In genomic region chrX:49263631-49264030, GRCh38 we compare ENCODE assay signal across 19 cellular contexts. TPM values are rescaled to one million over a fixed set of nuclear protein-coding genes. Genes with fewer than 3 reads are reported as not detected.
A peak's percentile ranks its signal among the peaks of the same experiment; 100 is the strongest.
DNase-seq lines count a peak whose midpoint lies in the region; ATAC-seq, FAIRE-seq and TF ChIP-seq lines count a peak whose summit lies in the region.
"Had no signal": no experiment of that assay in that cellular context is flagged by ENCODE, and none has a peak within 500 bp of the region (broad histone marks: within the 10 kb centered on the region; RNA-seq: fewer than 3 reads in every experiment).

No MANE protein-coding gene starts in this region.

- H3K9me3 ChIP-seq in HepG2 (ENCODE audit: low read length), result no peaks in the 10 kb centered on the region
- no peaks in the 10 kb centered on the region for H3K9me3 ChIP-seq in right lobe of liver
- H3K9me3 ChIP-seq: Caco-2 had no signal

- H3K4me3 ChIP-seq in HepG2 (replicated peaks in 1 of 3; ENCODE audit: insufficient read depth in 1 of 3, low read depth in 2 of 3, low read length in 3 of 3) (no peak overlapping the region), right lobe of liver (no peak overlapping the region)

- POLR2A ChIA-PET in activated CD4-positive, alpha-beta T cell treated with anti-CD3 and anti-CD28 coated beads for 36 hours (lab: Charles Lee), result interaction anchor here (0.6 kb wide), 1 partner anchor 7 kb away, joined by 3 read pairs; no protein-coding TSS in a partner anchor
- POLR2A ChIA-PET in HepG2 (lab: Yijun Ruan, JAX), result interaction anchor here (0.7 kb wide), 1 partner anchor 689 kb away, joined by 6 read pairs; no protein-coding TSS in a partner anchor

- in situ Hi-C loops in HepG2 (cut with HindIII; ENCODE audit: extremely low pct_ligation_motif_present, low pct_unique_long_range_greater_than_20kb), result no loop called here

- no peak for ATAC-seq in activated CD4-positive, alpha-beta T cell treated with anti-CD3 and anti-CD28 coated beads for 36 hours
- no peak for ATAC-seq in HepG2
- ATAC-seq in right lobe of liver, result no peak
- ATAC-seq in activated naive CD4-positive, alpha-beta T cell treated with anti-CD3 and anti-CD28 coated beads, Interleukin-2, amount 50 U/mL, for 72 hours, result no peak
- ATAC-seq in stimulated activated effector memory CD8-positive, alpha-beta T cell treated with anti-CD3 and anti-CD28 coated beads, Interleukin-12 subunit alpha, Interleukin-12 subunit beta, amount 100 ng/mL, for 72 hours, result no peak
- ATAC-seq: PC-3 had no signal

- peak overlapping the region; percentile 71 for H3K4me3 Mint-ChIP-seq in activated CD4-positive, alpha-beta T cell treated with anti-CD3 and anti-CD28 coated beads for 36 hours
- peak overlapping the region; percentile 70 for H3K4me3 Mint-ChIP-seq in stimulated activated effector memory CD8-positive, alpha-beta T cell treated with anti-CD3 and anti-CD28 coated beads, Interleukin-12 subunit alpha, Interleukin-12 subunit beta, amount 100 ng/mL, for 72 hours

- 0 out of 2 replicates have a peak overlapping the region, but pooled peaks have one; percentile 23 for H3K4me2 ChIP-seq in HepG2 (ENCODE audit: low read depth, low read length)
- H3K4me2 ChIP-seq: KMS-11 had no signal

- TF ChIP-seq CTCF in HepG2 (CRISPR knock-in tag; IDR thresholded peaks at IDR 0.05) (no peak), right lobe of liver (IDR thresholded peaks at IDR 0.05) (no peak)

- CTCF ChIA-PET in activated CD4-positive, alpha-beta T cell treated with anti-CD3 and anti-CD28 coated beads for 36 hours (lab: Charles Lee), result interaction anchor here (0.8 kb wide), 1 partner anchor 73 kb away, joined by 3 read pairs; no protein-coding TSS in a partner anchor
- CTCF ChIA-PET in HepG2 (lab: Yijun Ruan, JAX; ENCODE audit: low intra/inter-chr PET ratio, low total read pairs), result no interaction called here

- H3K9ac ChIP-seq in HepG2 (ENCODE audit: insufficient read depth, low read depth, low read length), result no peak overlapping the region
- H3K9ac ChIP-seq: KMS-11 had no signal

- TF ChIP-seq RAD21 in HepG2 (CRISPR knock-in tag; IDR thresholded peaks at IDR 0.05), result no peak

- peak overlapping the region; percentile 79 for H3K27ac Mint-ChIP-seq in activated CD4-positive, alpha-beta T cell treated with anti-CD3 and anti-CD28 coated beads for 36 hours
- H3K27ac Mint-ChIP-seq in activated naive CD4-positive, alpha-beta T cell treated with anti-CD3 and anti-CD28 coated beads, Interleukin-2, amount 50 U/mL, for 72 hours, result peak overlapping the region; percentile 88 to 90
- H3K27ac Mint-ChIP-seq in stimulated activated effector memory CD8-positive, alpha-beta T cell treated with anti-CD3 and anti-CD28 coated beads, Interleukin-12 subunit alpha, Interleukin-12 subunit beta, amount 100 ng/mL, for 72 hours, result peak overlapping the region; percentile 70

- H3K79me2 ChIP-seq in HepG2 (ENCODE audit: insufficient read depth, low read length), result no peaks in the 10 kb centered on the region

- H2AFZ ChIP-seq in HepG2 (ENCODE audit: low read length), result no peak overlapping the region

- H3K9me3 Mint-ChIP-seq in activated CD4-positive, alpha-beta T cell treated with anti-CD3 and anti-CD28 coated beads for 36 hours (ENCODE audit: low read depth), result no peaks in the 10 kb centered on the region
- H3K9me3 Mint-ChIP-seq in activated naive CD4-positive, alpha-beta T cell treated with anti-CD3 and anti-CD28 coated beads, Interleukin-2, amount 50 U/mL, for 72 hours, result no peaks in the 10 kb centered on the region
- no peaks in the 10 kb centered on the region for H3K9me3 Mint-ChIP-seq in stimulated activated effector memory CD8-positive, alpha-beta T cell treated with anti-CD3 and anti-CD28 coated beads, Interleukin-12 subunit alpha, Interleukin-12 subunit beta, amount 100 ng/mL, for 72 hours

- intact Hi-C loops in activated CD4-positive, alpha-beta T cell treated with anti-CD3 and anti-CD28 coated beads for 36 hours (cut with DNase I, micrococcal nuclease), result loop anchor here in 1 of 2 experiments (10.0 kb wide), 1 partner anchor 189 kb away; the partner anchor contains the start of genes PRAF2 and WDR45
- intact Hi-C loops in HepG2 (cut with micrococcal nuclease; ENCODE audit: unreplicated experiment), result no loop called here
- intact Hi-C loops in right lobe of liver (cut with DNase I), result no loop called here

- H3K4me1 ChIP-seq in HepG2 (ENCODE audit: insufficient read depth, low read length) (peaks cover 26% of the 10 kb centered on the region), right lobe of liver (no peaks in the 10 kb centered on the region)

- no peak for FAIRE-seq in HepG2 (lab: Jason Lieb, UNC)
- FAIRE-seq: A204.1, H54 had no signal

- TF ChIP-seq EP300 in HepG2 (IDR thresholded peaks at IDR 0.05; ENCODE audit: low read depth in 2 of 2, low read length in 2 of 2) (no peak), HepG2 (CRISPR knock-in tag; IDR thresholded peaks at IDR 0.05; ENCODE audit: borderline replicate concordance) (no peak)

- 41% methylated on average over 8 of the region's 10 CpGs for WGBS in HepG2 (ENCODE audit: low lambda C conversion rate)
- WGBS in right lobe of liver (ENCODE audit: insufficient coverage, low coverage, low lambda C conversion rate, missing lambda C conversion rate), result 56% methylated on average over 10 of the region's 10 CpGs

- peaks cover 5% of the 10 kb centered on the region for H3K36me3 Mint-ChIP-seq in activated CD4-positive, alpha-beta T cell treated with anti-CD3 and anti-CD28 coated beads for 36 hours (ENCODE audit: low read depth)
- peaks cover 0 to 5% of the 10 kb centered on the region in 2 donors for H3K36me3 Mint-ChIP-seq in activated naive CD4-positive, alpha-beta T cell treated with anti-CD3 and anti-CD28 coated beads, Interleukin-2, amount 50 U/mL, for 72 hours
- H3K36me3 Mint-ChIP-seq in stimulated activated effector memory CD8-positive, alpha-beta T cell treated with anti-CD3 and anti-CD28 coated beads, Interleukin-12 subunit alpha, Interleukin-12 subunit beta, amount 100 ng/mL, for 72 hours, result peaks cover 51% of the 10 kb centered on the region

- TF ChIP-seq POLR2A in HepG2 (IDR thresholded peaks at IDR 0.05; ENCODE audit: insufficient read depth in 1 of 2, low read depth in 2 of 2, low read length in 2 of 2) (no peak), right lobe of liver (IDR thresholded peaks at IDR 0.05) (no peak)

- no peaks in the 10 kb centered on the region for H3K27me3 Mint-ChIP-seq in activated CD4-positive, alpha-beta T cell treated with anti-CD3 and anti-CD28 coated beads for 36 hours

- BruUV-seq in HepG2 (replicated peaks; lab: Mats Ljungman, UMichigan), result no TSS peak

- no peaks in the 10 kb centered on the region for H4K20me1 ChIP-seq in HepG2 (ENCODE audit: insufficient read depth, low read length)

- H3K27me3 ChIP-seq in HepG2 (ENCODE audit: control insufficient read depth in 1 of 2, insufficient read depth in 2 of 2, low read length in 2 of 2) (no peaks in the 10 kb centered on the region; a peak in 1 of 5 replicates), right lobe of liver (no peaks in the 10 kb centered on the region)

- peaks cover 55% of the 10 kb centered on the region for H3K4me1 Mint-ChIP-seq in activated CD4-positive, alpha-beta T cell treated with anti-CD3 and anti-CD28 coated beads for 36 hours
- H3K4me1 Mint-ChIP-seq in stimulated activated effector memory CD8-positive, alpha-beta T cell treated with anti-CD3 and anti-CD28 coated beads, Interleukin-12 subunit alpha, Interleukin-12 subunit beta, amount 100 ng/mL, for 72 hours, result peaks cover 59% of the 10 kb centered on the region

- H3K27ac ChIP-seq in HepG2 (ENCODE audit: extremely low read length, insufficient read depth, low read length) (no peak overlapping the region), right lobe of liver (no peak overlapping the region)
- H3K27ac ChIP-seq: KMS-11 had no signal

- H3K36me3 ChIP-seq in HepG2 (replicated peaks in 1 of 2; ENCODE audit: control insufficient read depth in 1 of 2, insufficient read depth in 2 of 2, low read length in 2 of 2), result no peaks in the 10 kb centered on the region
- H3K36me3 ChIP-seq in right lobe of liver, result no peaks in the 10 kb centered on the region

- no peak for DNase-seq in activated CD4-positive, alpha-beta T cell treated with anti-CD3 and anti-CD28 coated beads for 36 hours
- DNase-seq in activated CD4-positive, alpha-beta T cell treated with anti-CD3 and anti-CD28 coated beads, Interleukin-2, amount 50 U/mL, for 4 hours, result no peak
- DNase-seq in HepG2 (ENCODE audit: low spot score) (no peak), right lobe of liver (no peak), A172 (ENCODE audit: low spot score) (no peak), NCI-H226 (no peak)
- no peak for DNase-seq in activated naive CD4-positive, alpha-beta T cell treated with anti-CD3 and anti-CD28 coated beads, Interleukin-2, amount 50 U/mL, for 72 hours (ENCODE audit: low spot score in 2 of 2)
- DNase-seq in stimulated activated effector memory CD8-positive, alpha-beta T cell treated with anti-CD3 and anti-CD28 coated beads, Interleukin-12 subunit alpha, Interleukin-12 subunit beta, amount 100 ng/mL, for 72 hours (ENCODE audit: low spot score in 2 of 2), result no peak
- DNase-seq: C1 segment of cervical spinal cord, Caco-2, DMS53, NCI-H1092, NCI-H1694, NCI-H446, PC-3 had no signal

RNA-seq across cellular contexts. Expression of gene FOXP3, which starts 0.9 kb away (rescaled TPM):
- 10 to 100 TPM; 17.9 to 20.0 TPM for total RNA-seq in activated CD4-positive, alpha-beta T cell treated with anti-CD3 and anti-CD28 coated beads for 36 hours
- not detected in 2 replicates for total RNA-seq in HepG2 (2016; rRNA removed; fragmentation: Illumina TruSeq; extraction: Trizol)
- not detected in 2 replicates for total RNA-seq in HepG2 (2016; cell fraction: cytosol; rRNA removed; fragmentation: Illumina TruSeq; extraction: Trizol; ENCODE audit: low read depth)
- total RNA-seq in HepG2 (2016; cell fraction: insoluble cytoplasmic fraction; rRNA removed; fragmentation: Illumina TruSeq; extraction: Trizol), result not detected in 2 replicates
- total RNA-seq in HepG2 (2016; cell fraction: membrane; rRNA removed; fragmentation: Illumina TruSeq; extraction: Trizol), result not detected in 2 replicates
- not detected in 2 replicates for total RNA-seq in HepG2 (2016; cell fraction: nucleus; rRNA removed; fragmentation: Illumina TruSeq; extraction: Trizol)
- 0.04 and 0.07 TPM in 2 replicates for polyA plus RNA-seq in HepG2 (2011; rRNA removed)
- 0.04 and 0.05 TPM in 2 replicates for polyA plus RNA-seq in HepG2 (2011; cell fraction: cytosol; rRNA removed)
- polyA plus RNA-seq in HepG2 (2011; cell fraction: nucleus; rRNA removed), result 0.07 and 0.13 TPM in 2 replicates
- polyA plus RNA-seq in HepG2 (2012), result 0.17 TPM in 2 replicates
- polyA plus RNA-seq in HepG2 (2016; cell fraction: cytosol; fragmentation: Illumina TruSeq; extraction: Trizol; ENCODE audit: low read depth), result 0.08 TPM in 1 of 2 replicates, not detected in the other
- polyA plus RNA-seq in HepG2 (2016; cell fraction: insoluble cytoplasmic fraction; fragmentation: Illumina TruSeq; extraction: Trizol; ENCODE audit: low read depth), result 0.24 TPM in 1 of 2 replicates, not detected in the other
- polyA plus RNA-seq in HepG2 (2016; cell fraction: membrane; fragmentation: Illumina TruSeq; extraction: Trizol; ENCODE audit: low read depth), result 0.08 TPM in 1 of 2 replicates, not detected in the other
- polyA plus RNA-seq in HepG2 (2016; cell fraction: nucleus; fragmentation: Illumina TruSeq; extraction: Trizol; ENCODE audit: insufficient read depth, low read depth), result not detected in 2 replicates
- 0.06 and 0.44 TPM in 2 replicates for polyA minus RNA-seq in HepG2 (2011; rRNA and poly(A)+ RNA removed; ENCODE audit: low replicate concordance)
- polyA minus RNA-seq in HepG2 (2011; cell fraction: cytosol; rRNA and poly(A)+ RNA removed), result not detected in 2 replicates
- polyA minus RNA-seq in HepG2 (2011; cell fraction: nucleus; rRNA and poly(A)+ RNA removed), result not detected in 2 replicates
- total RNA-seq in right lobe of liver, result 1 to 10 TPM in 1 of 6 experiments, under 1 TPM in 5; 0.18 to 1.2 (median 0.32) TPM
- total RNA-seq in activated naive CD4-positive, alpha-beta T cell treated with anti-CD3 and anti-CD28 coated beads, Interleukin-2, amount 50 U/mL, for 72 hours, result 10 to 100 TPM in 1 of 2 donors, 1 to 10 TPM in 1; 5.4 to 24.3 TPM
- total RNA-seq in A172 (2014; rRNA removed; shearing (Covaris generic)), result not detected in 2 replicates
- total RNA-seq: PC-3 had no signal

RNA-seq across cellular contexts. Expression of gene PPP1R3F, which starts 6.0 kb away (rescaled TPM):
- total RNA-seq in activated CD4-positive, alpha-beta T cell treated with anti-CD3 and anti-CD28 coated beads for 36 hours, result 1 to 10 TPM; 4.4 to 4.7 TPM
- total RNA-seq in HepG2 (2016; rRNA removed; fragmentation: Illumina TruSeq; extraction: Trizol), result 0.07 and 0.84 TPM in 2 replicates
- 0.44 and 0.71 TPM in 2 replicates for total RNA-seq in HepG2 (2016; cell fraction: cytosol; rRNA removed; fragmentation: Illumina TruSeq; extraction: Trizol; ENCODE audit: low read depth)
- total RNA-seq in HepG2 (2016; cell fraction: insoluble cytoplasmic fraction; rRNA removed; fragmentation: Illumina TruSeq; extraction: Trizol), result 0.33 and 0.63 TPM in 2 replicates
- 0.37 and 1.1 TPM in 2 replicates for total RNA-seq in HepG2 (2016; cell fraction: membrane; rRNA removed; fragmentation: Illumina TruSeq; extraction: Trizol)
- 0.88 and 1.4 TPM in 2 replicates for total RNA-seq in HepG2 (2016; cell fraction: nucleus; rRNA removed; fragmentation: Illumina TruSeq; extraction: Trizol)
- 0.46 and 0.82 TPM in 2 replicates for polyA plus RNA-seq in HepG2 (2011; rRNA removed)
- polyA plus RNA-seq in HepG2 (2011; cell fraction: cytosol; rRNA removed), result 0.34 and 0.35 TPM in 2 replicates
- 2.1 and 2.2 TPM in 2 replicates for polyA plus RNA-seq in HepG2 (2011; cell fraction: nucleus; rRNA removed)
- polyA plus RNA-seq in HepG2 (2012), result 0.32 and 0.55 TPM in 2 replicates
- polyA plus RNA-seq in HepG2 (2016; cell fraction: cytosol; fragmentation: Illumina TruSeq; extraction: Trizol; ENCODE audit: low read depth), result 0.16 and 0.43 TPM in 2 replicates
- 0.26 and 0.32 TPM in 2 replicates for polyA plus RNA-seq in HepG2 (2016; cell fraction: insoluble cytoplasmic fraction; fragmentation: Illumina TruSeq; extraction: Trizol; ENCODE audit: low read depth)
- 0.18 and 0.26 TPM in 2 replicates for polyA plus RNA-seq in HepG2 (2016; cell fraction: membrane; fragmentation: Illumina TruSeq; extraction: Trizol; ENCODE audit: low read depth)
- polyA plus RNA-seq in HepG2 (2016; cell fraction: nucleus; fragmentation: Illumina TruSeq; extraction: Trizol; ENCODE audit: insufficient read depth, low read depth), result 0.87 and 0.98 TPM in 2 replicates
- 0.70 and 0.75 TPM in 2 replicates for polyA minus RNA-seq in HepG2 (2011; rRNA and poly(A)+ RNA removed; ENCODE audit: low replicate concordance)
- polyA minus RNA-seq in HepG2 (2011; cell fraction: cytosol; rRNA and poly(A)+ RNA removed), result 0.18 and 0.99 TPM in 2 replicates
- 2.5 and 3.3 TPM in 2 replicates for polyA minus RNA-seq in HepG2 (2011; cell fraction: nucleus; rRNA and poly(A)+ RNA removed)
- 1 to 10 TPM; 1.6 to 4.0 (median 2.2) TPM for total RNA-seq in right lobe of liver
- total RNA-seq in activated naive CD4-positive, alpha-beta T cell treated with anti-CD3 and anti-CD28 coated beads, Interleukin-2, amount 50 U/mL, for 72 hours, result 1 to 10 TPM; 4.2 to 5.3 TPM
- total RNA-seq in A172 (2014; rRNA removed; shearing (Covaris generic)), result 8.0 and 11.1 TPM in 2 replicates

RNA-seq across cellular contexts. Expression of gene CCDC22, which starts 28.4 kb away (rescaled TPM):
- total RNA-seq in activated CD4-positive, alpha-beta T cell treated with anti-CD3 and anti-CD28 coated beads for 36 hours, result 10 to 100 TPM; 19.8 to 23.8 TPM
- total RNA-seq in HepG2 (2016; rRNA removed; fragmentation: Illumina TruSeq; extraction: Trizol) (11.2 and 13.1 TPM in 2 replicates), right lobe of liver (10 to 100 TPM in 1 of 6 experiments, 1 to 10 TPM in 5; 7.7 to 10.9 (median 8.7) TPM)
- 1.7 and 2.1 TPM in 2 replicates for total RNA-seq in HepG2 (2016; cell fraction: cytosol; rRNA removed; fragmentation: Illumina TruSeq; extraction: Trizol; ENCODE audit: low read depth)
- total RNA-seq in HepG2 (2016; cell fraction: insoluble cytoplasmic fraction; rRNA removed; fragmentation: Illumina TruSeq; extraction: Trizol), result 9.8 and 13.0 TPM in 2 replicates
- 3.7 and 3.8 TPM in 2 replicates for total RNA-seq in HepG2 (2016; cell fraction: membrane; rRNA removed; fragmentation: Illumina TruSeq; extraction: Trizol)
- total RNA-seq in HepG2 (2016; cell fraction: nucleus; rRNA removed; fragmentation: Illumina TruSeq; extraction: Trizol), result 7.1 and 8.3 TPM in 2 replicates
- 11.0 and 17.1 TPM in 2 replicates for polyA plus RNA-seq in HepG2 (2011; rRNA removed)
- 6.7 and 9.0 TPM in 2 replicates for polyA plus RNA-seq in HepG2 (2011; cell fraction: cytosol; rRNA removed)
- polyA plus RNA-seq in HepG2 (2011; cell fraction: nucleus; rRNA removed), result 26.0 and 29.3 TPM in 2 replicates
- polyA plus RNA-seq in HepG2 (2012), result 7.9 and 9.9 TPM in 2 replicates
- polyA plus RNA-seq in HepG2 (2016; cell fraction: cytosol; fragmentation: Illumina TruSeq; extraction: Trizol; ENCODE audit: low read depth), result 1.9 and 2.0 TPM in 2 replicates
- polyA plus RNA-seq in HepG2 (2016; cell fraction: insoluble cytoplasmic fraction; fragmentation: Illumina TruSeq; extraction: Trizol; ENCODE audit: low read depth), result 10.4 and 11.7 TPM in 2 replicates
- polyA plus RNA-seq in HepG2 (2016; cell fraction: membrane; fragmentation: Illumina TruSeq; extraction: Trizol; ENCODE audit: low read depth), result 2.4 and 2.8 TPM in 2 replicates
- 13.0 TPM in 2 replicates for polyA plus RNA-seq in HepG2 (2016; cell fraction: nucleus; fragmentation: Illumina TruSeq; extraction: Trizol; ENCODE audit: insufficient read depth, low read depth)
- polyA minus RNA-seq in HepG2 (2011; rRNA and poly(A)+ RNA removed; ENCODE audit: low replicate concordance), result 33.7 and 48.1 TPM in 2 replicates
- polyA minus RNA-seq in HepG2 (2011; cell fraction: cytosol; rRNA and poly(A)+ RNA removed), result 8.3 and 11.9 TPM in 2 replicates
- polyA minus RNA-seq in HepG2 (2011; cell fraction: nucleus; rRNA and poly(A)+ RNA removed), result 4.1 and 7.2 TPM in 2 replicates
- total RNA-seq in activated naive CD4-positive, alpha-beta T cell treated with anti-CD3 and anti-CD28 coated beads, Interleukin-2, amount 50 U/mL, for 72 hours, result 10 to 100 TPM; 18.3 to 26.4 TPM
- total RNA-seq in A172 (2014; rRNA removed; shearing (Covaris generic)), result 15.0 and 16.8 TPM in 2 replicates

RNA-seq across cellular contexts. Expression of gene CACNA1F, which starts 30.5 kb away (rescaled TPM):
- total RNA-seq in activated CD4-positive, alpha-beta T cell treated with anti-CD3 and anti-CD28 coated beads for 36 hours, result under 1 TPM; 0.65 to 0.87 TPM
- not detected in 2 replicates for total RNA-seq in HepG2 (2016; rRNA removed; fragmentation: Illumina TruSeq; extraction: Trizol)
- total RNA-seq in HepG2 (2016; cell fraction: cytosol; rRNA removed; fragmentation: Illumina TruSeq; extraction: Trizol; ENCODE audit: low read depth), result not detected in 2 replicates
- not detected in 2 replicates for total RNA-seq in HepG2 (2016; cell fraction: insoluble cytoplasmic fraction; rRNA removed; fragmentation: Illumina TruSeq; extraction: Trizol)
- total RNA-seq in HepG2 (2016; cell fraction: membrane; rRNA removed; fragmentation: Illumina TruSeq; extraction: Trizol), result not detected in 2 replicates
- total RNA-seq in HepG2 (2016; cell fraction: nucleus; rRNA removed; fragmentation: Illumina TruSeq; extraction: Trizol), result not detected in 2 replicates
- polyA plus RNA-seq in HepG2 (2011; rRNA removed), result 0.03 and 0.09 TPM in 2 replicates
- 0.01 TPM in 1 of 2 replicates, not detected in the other for polyA plus RNA-seq in HepG2 (2011; cell fraction: cytosol; rRNA removed)
- polyA plus RNA-seq in HepG2 (2011; cell fraction: nucleus; rRNA removed), result 0.80 and 0.90 TPM in 2 replicates
- 0.11 and 0.12 TPM in 2 replicates for polyA plus RNA-seq in HepG2 (2012)
- not detected in 2 replicates for polyA plus RNA-seq in HepG2 (2016; cell fraction: cytosol; fragmentation: Illumina TruSeq; extraction: Trizol; ENCODE audit: low read depth)
- not detected in 2 replicates for polyA plus RNA-seq in HepG2 (2016; cell fraction: insoluble cytoplasmic fraction; fragmentation: Illumina TruSeq; extraction: Trizol; ENCODE audit: low read depth)
- not detected in 2 replicates for polyA plus RNA-seq in HepG2 (2016; cell fraction: membrane; fragmentation: Illumina TruSeq; extraction: Trizol; ENCODE audit: low read depth)
- polyA plus RNA-seq in HepG2 (2016; cell fraction: nucleus; fragmentation: Illumina TruSeq; extraction: Trizol; ENCODE audit: insufficient read depth, low read depth), result not detected in 2 replicates
- 2.9 TPM in 1 of 2 replicates, not detected in the other for polyA minus RNA-seq in HepG2 (2011; rRNA and poly(A)+ RNA removed; ENCODE audit: low replicate concordance)
- not detected in 2 replicates for polyA minus RNA-seq in HepG2 (2011; cell fraction: cytosol; rRNA and poly(A)+ RNA removed)
- 0.26 TPM in 1 of 2 replicates, not detected in the other for polyA minus RNA-seq in HepG2 (2011; cell fraction: nucleus; rRNA and poly(A)+ RNA removed)
- total RNA-seq in right lobe of liver, result under 1 TPM in 1 of 6 experiments, not detected in 5; 0.06 TPM
- 1 to 10 TPM; 1.7 to 2.6 TPM for total RNA-seq in activated naive CD4-positive, alpha-beta T cell treated with anti-CD3 and anti-CD28 coated beads, Interleukin-2, amount 50 U/mL, for 72 hours
- not detected in 2 replicates for total RNA-seq in A172 (2014; rRNA removed; shearing (Covaris generic))
- total RNA-seq: MCF 10A, PC-3 had no signal

RNA-seq across cellular contexts. Expression of gene GAGE10, which starts 39.8 kb away (rescaled TPM):
- not detected for total RNA-seq in activated CD4-positive, alpha-beta T cell treated with anti-CD3 and anti-CD28 coated beads for 36 hours
- total RNA-seq in HepG2 (2016; rRNA removed; fragmentation: Illumina TruSeq; extraction: Trizol) (not detected in 2 replicates), right lobe of liver (not detected)
- total RNA-seq in HepG2 (2016; cell fraction: cytosol; rRNA removed; fragmentation: Illumina TruSeq; extraction: Trizol; ENCODE audit: low read depth), result not detected in 2 replicates
- total RNA-seq in HepG2 (2016; cell fraction: insoluble cytoplasmic fraction; rRNA removed; fragmentation: Illumina TruSeq; extraction: Trizol), result not detected in 2 replicates
- not detected in 2 replicates for total RNA-seq in HepG2 (2016; cell fraction: membrane; rRNA removed; fragmentation: Illumina TruSeq; extraction: Trizol)
- not detected in 2 replicates for total RNA-seq in HepG2 (2016; cell fraction: nucleus; rRNA removed; fragmentation: Illumina TruSeq; extraction: Trizol)
- not detected in 2 replicates for polyA plus RNA-seq in HepG2 (2011; rRNA removed)
- polyA plus RNA-seq in HepG2 (2011; cell fraction: cytosol; rRNA removed), result not detected in 2 replicates
- not detected in 2 replicates for polyA plus RNA-seq in HepG2 (2011; cell fraction: nucleus; rRNA removed)
- not detected in 2 replicates for polyA plus RNA-seq in HepG2 (2012)
- polyA plus RNA-seq in HepG2 (2016; cell fraction: cytosol; fragmentation: Illumina TruSeq; extraction: Trizol; ENCODE audit: low read depth), result not detected in 2 replicates
- not detected in 2 replicates for polyA plus RNA-seq in HepG2 (2016; cell fraction: insoluble cytoplasmic fraction; fragmentation: Illumina TruSeq; extraction: Trizol; ENCODE audit: low read depth)
- polyA plus RNA-seq in HepG2 (2016; cell fraction: membrane; fragmentation: Illumina TruSeq; extraction: Trizol; ENCODE audit: low read depth), result not detected in 2 replicates
- polyA plus RNA-seq in HepG2 (2016; cell fraction: nucleus; fragmentation: Illumina TruSeq; extraction: Trizol; ENCODE audit: insufficient read depth, low read depth), result not detected in 2 replicates
- not detected in 2 replicates for polyA minus RNA-seq in HepG2 (2011; rRNA and poly(A)+ RNA removed; ENCODE audit: low replicate concordance)
- polyA minus RNA-seq in HepG2 (2011; cell fraction: cytosol; rRNA and poly(A)+ RNA removed), result not detected in 2 replicates
- polyA minus RNA-seq in HepG2 (2011; cell fraction: nucleus; rRNA and poly(A)+ RNA removed), result not detected in 2 replicates
- not detected for total RNA-seq in activated naive CD4-positive, alpha-beta T cell treated with anti-CD3 and anti-CD28 coated beads, Interleukin-2, amount 50 U/mL, for 72 hours
- total RNA-seq in A172 (2014; rRNA removed; shearing (Covaris generic)), result not detected in 2 replicates
- total RNA-seq: Caco-2, MCF 10A, PC-3 had no signal
